29 cellular contexts compared by ENCODE assay signal in genomic region chr6:23964865-23965264, GRCh38.
"Had no signal": no experiment of that assay in that cellular context is flagged by ENCODE, and none has a peak within 500 bp of the region (broad histone marks: within the 10 kb centered on the region; RNA-seq: fewer than 3 reads in every experiment).

No MANE protein-coding gene starts in this region.

- FAIRE-seq: colon, endometrium, endothelial cell of umbilical vein, frontal cortex had no signal

- ATAC-seq: activated CD4-positive, alpha-beta T cell treated with anti-CD3 and anti-CD28 coated beads for 36 hours; activated CD8-positive, alpha-beta memory T cell treated with anti-CD3 and anti-CD28 coated beads, Interleukin-2, amount 10 ng/mL, durations not matched to agents 7 days and 5 days; activated CD8-positive, alpha-beta T cell treated with anti-CD3 and anti-CD28 coated beads, Interleukin-2, amount 10 ng/mL, durations not matched to agents 7 days and 5 days; activated naive CD8-positive, alpha-beta T cell treated with anti-CD3 and anti-CD28 coated beads, Interleukin-2, amount 50 U/mL, for 24 hours; body of pancreas had no signal

- DNase-seq: activated CD4-positive, alpha-beta memory T cell treated with anti-CD3 and anti-CD28 coated beads for 36 hours; activated CD4-positive, alpha-beta T cell treated with anti-CD3 and anti-CD28 coated beads for 36 hours; activated CD4-positive, alpha-beta T cell treated with anti-CD3 and anti-CD28 coated beads, Interleukin-2, amount 10 ng/mL, durations not matched to agents 24 days and 14 days; activated CD4-positive, CD25-positive, alpha-beta regulatory T cell; activated CD4-positive, CD25-positive, alpha-beta regulatory T cell treated with anti-CD3 and anti-CD28 coated beads, Interleukin-2, amount 50 U/mL, for 72 hours; activated CD8-positive, alpha-beta memory T cell treated with anti-CD3 and anti-CD28 coated beads, Interleukin-2, amount 10 ng/mL, durations not matched to agents 7 days and 5 days; activated CD8-positive, alpha-beta memory T cell treated with anti-CD3 and anti-CD28 coated beads, Interleukin-2, amount 50 U/mL, for 4 hours; activated CD8-positive, alpha-beta T cell treated with anti-CD3 and anti-CD28 coated beads, Interleukin-2, amount 10 ng/mL, durations not matched to agents 7 days and 5 days; activated effector memory CD4-positive, alpha-beta T cell treated with anti-CD3 and anti-CD28 coated beads, Interleukin-2, amount 50 U/mL, for 16 hours; activated naive CD4-positive, alpha-beta T cell treated with anti-CD3 and anti-CD28 coated beads for 36 hours; activated naive CD8-positive, alpha-beta T cell treated with anti-CD3 and anti-CD28 coated beads for 36 hours; activated naive CD8-positive, alpha-beta T cell treated with anti-CD3 and anti-CD28 coated beads, Interleukin-2, amount 50 U/mL, for 24 hours; activated T-cell treated with anti-CD3 and anti-CD28 coated beads, Interleukin-2, amount 50 U/mL, for 1 hour; activated T-cell treated with anti-CD3 and anti-CD28 coated beads, Interleukin-2, amount 50 U/mL, for 48 hours; adrenal gland; amygdala; aorta; body of pancreas; caudate nucleus; effector CD8-positive, alpha-beta T cell; esophagus squamous epithelium; foreskin fibroblast; head of caudate nucleus; T-helper 2 cell had no signal

- H3K4me1 ChIP-seq: adrenal gland, body of pancreas, esophagus squamous epithelium had no signal

- H3K36me3 ChIP-seq: adrenal gland, esophagus squamous epithelium had no signal

- H3K9me3 ChIP-seq: adrenal gland, body of pancreas, esophagus squamous epithelium had no signal

- H3K27me3 ChIP-seq: adrenal gland, body of pancreas, esophagus squamous epithelium had no signal

- H3K27ac ChIP-seq: adrenal gland, body of pancreas, epithelial cell of prostate, esophagus squamous epithelium had no signal

- H3K4me3 ChIP-seq: adrenal gland, body of pancreas, esophagus squamous epithelium had no signal
